ENCODE assay signal across 13 cellular contexts in genomic region chr5:1155191-1156032, GRCh38. TPM values are rescaled to one million over a fixed set of nuclear protein-coding genes. Genes with fewer than 3 reads are reported as not detected.
DNase-seq lines count a peak whose midpoint lies in the region; ATAC-seq and TF ChIP-seq lines count a peak whose summit lies in the region.
"Had no signal": no experiment of that assay in that cellular context is flagged by ENCODE, and none has a peak within 500 bp of the region (broad histone marks: within the 10 kb centered on the region; RNA-seq: fewer than 3 reads in every experiment).

No MANE protein-coding gene starts in this region.

- H3K4me3 ChIP-seq in SK-N-SH (ENCODE audit: low read depth in 2 of 2, low read length in 1 of 2) = no peak overlapping the region
- peak overlapping the region in 3 of 4 donors; percentile 32 to 47 (median 41) for H3K4me3 ChIP-seq in Peyer's patch
- peak overlapping the region; percentile 3; the same call in 1 of the 2 replicates for H3K4me3 ChIP-seq in iPS-18c (ENCODE audit: insufficient read depth, low read depth, low read length)
- no peak overlapping the region for H3K4me3 ChIP-seq in OCI-LY7 (ENCODE audit: low read depth, low read length, poor library complexity, severe bottlenecking)
- H3K4me3 ChIP-seq: MG63 had no signal

- H3K27ac ChIP-seq in SK-N-SH (ENCODE audit: low read depth in 2 of 2, low read length in 1 of 2) = no peak overlapping the region
- no peak overlapping the region for H3K27ac ChIP-seq in Peyer's patch
- H3K27ac ChIP-seq in OCI-LY7 (ENCODE audit: low read depth, low read length, poor library complexity, severe bottlenecking) = no peak overlapping the region

- peaks cover 9% of the 10 kb centered on the region in 2 donors for H3K36me3 Mint-ChIP-seq in stimulated activated naive B cell treated with anti-CD40 and anti-IgM and Interleukin-4, amounts not matched to agents 10 μg/mL and 1 μg/mL and 100 μg/mL, for 72 hours

- no peak overlapping the region for H3K27ac Mint-ChIP-seq in stimulated activated naive B cell treated with anti-CD40 and anti-IgM and Interleukin-4, amounts not matched to agents 10 μg/mL and 1 μg/mL and 100 μg/mL, for 72 hours
- H3K27ac Mint-ChIP-seq: activated T-helper 17 cell treated with anti-CD3 and anti-CD28 coated beads, Interleukin-2, amount 50 U/mL, for 72 hours had no signal

- TF ChIP-seq EP300 in SK-N-SH (IDR thresholded peaks at IDR 0.05; ENCODE audit: borderline replicate concordance in 1 of 2, low read depth in 1 of 2, low read length in 1 of 2) = no peak

- 0 out of 2 replicates have a peak, but pooled peaks cover 5% of the 10 kb centered on the region for H4K20me1 ChIP-seq in SK-N-SH (ENCODE audit: insufficient read depth)
- H4K20me1 ChIP-seq in OCI-LY7 (ENCODE audit: insufficient read depth, low read length) = no peaks in the 10 kb centered on the region

- H3K27me3 Mint-ChIP-seq in stimulated activated naive B cell treated with anti-CD40 and anti-IgM and Interleukin-4, amounts not matched to agents 10 μg/mL and 1 μg/mL and 100 μg/mL, for 72 hours = peaks cover 39 to 62% of the 10 kb centered on the region in 2 donors

- TF ChIP-seq CTCF in SK-N-SH (IDR thresholded peaks at IDR 0.05) = no peak
- TF ChIP-seq CTCF in Peyer's patch (IDR thresholded peaks at IDR 0.05) = no peak
- no peak for TF ChIP-seq CTCF in OCI-LY7 (conservative IDR thresholded peaks at IDR 0.05; ENCODE audit: low read length)

- H3K4me1 ChIP-seq in SK-N-SH (ENCODE audit: control insufficient read depth in 1 of 2, insufficient read depth in 2 of 2, low read depth in 1 of 2, low read length in 1 of 2) (no peaks in the 10 kb centered on the region; a peak in 1 of 4 replicates), Peyer's patch (peaks cover 0 to 20% (median 5%) of the 10 kb centered on the region in 4 donors), OCI-LY7 (ENCODE audit: insufficient read depth, low read length, poor library complexity, severe bottlenecking) (peaks cover 6% of the 10 kb centered on the region)

- intact Hi-C loops in posterior cingulate gyrus (cut with DNase I) = no loop called here
- intact Hi-C loops in OCI-LY7 (cut with micrococcal nuclease; ENCODE audit: unreplicated experiment) = no loop called here

- H3F3A ChIP-seq in SK-N-SH (replicated peaks; ENCODE audit: insufficient read depth) = no peaks in the 10 kb centered on the region

- ATAC-seq in SK-N-SH treated with all-trans-retinoic acid at 6 μM for 48 hours = no peak
- ATAC-seq in stimulated activated naive B cell treated with anti-CD40 and anti-IgM and Interleukin-4, amounts not matched to agents 10 μg/mL and 1 μg/mL and 100 μg/mL, for 72 hours (replicated peaks) = no peak
- ATAC-seq in HG02610 (IDR thresholded peaks at IDR 0.05; ENCODE audit: unreplicated experiment) = no peak
- ATAC-seq: activated T-helper 17 cell treated with anti-CD3 and anti-CD28 coated beads, Interleukin-2, amount 50 U/mL, for 72 hours had no signal

- no peak overlapping the region for H3K4me2 ChIP-seq in SK-N-SH
- no peak overlapping the region for H3K4me2 ChIP-seq in OCI-LY7 (ENCODE audit: low read length)

- 4% methylated on average over 14 of the region's 98 CpGs for WGBS in SK-N-SH (ENCODE audit: low lambda C conversion rate)

- peaks cover 12% of the 10 kb centered on the region for H3K27me3 ChIP-seq in SK-N-SH (ENCODE audit: insufficient read depth)
- peaks cover 0 to 19% of the 10 kb centered on the region in 2 donors for H3K27me3 ChIP-seq in Peyer's patch

- H3K4me1 Mint-ChIP-seq in stimulated activated naive B cell treated with anti-CD40 and anti-IgM and Interleukin-4, amounts not matched to agents 10 μg/mL and 1 μg/mL and 100 μg/mL, for 72 hours = peaks cover 36 to 44% of the 10 kb centered on the region in 2 donors

- no peak for TF ChIP-seq RAD21 in SK-N-SH (IDR thresholded peaks at IDR 0.05; ENCODE audit: low read length)

- peaks cover 7 to 11% of the 10 kb centered on the region in 2 donors for H3K9me3 Mint-ChIP-seq in stimulated activated naive B cell treated with anti-CD40 and anti-IgM and Interleukin-4, amounts not matched to agents 10 μg/mL and 1 μg/mL and 100 μg/mL, for 72 hours

- no TSS peak for BruUV-seq in OCI-LY7 (replicated peaks; lab: Mats Ljungman, UMichigan)

- CTCF ChIA-PET in SK-N-SH (lab: Yijun Ruan, JAX) (interaction anchor here (1.2 kb wide), 1 partner anchor 15 kb away, joined by 5 read pairs; no protein-coding TSS in a partner anchor), OCI-LY7 (lab: Charles Lee; ENCODE audit: unreplicated experiment) (no interaction called here)

- H3K9me2 ChIP-seq in SK-N-SH (no peaks in the 10 kb centered on the region), OCI-LY7 (ENCODE audit: insufficient read depth, low read length) (no peaks in the 10 kb centered on the region)

- peak overlapping the region; percentile 40 to 45 for H3K4me3 Mint-ChIP-seq in stimulated activated naive B cell treated with anti-CD40 and anti-IgM and Interleukin-4, amounts not matched to agents 10 μg/mL and 1 μg/mL and 100 μg/mL, for 72 hours
- H3K4me3 Mint-ChIP-seq: activated T-helper 17 cell treated with anti-CD3 and anti-CD28 coated beads, Interleukin-2, amount 50 U/mL, for 72 hours had no signal

- H3K9ac ChIP-seq in SK-N-SH = no peak overlapping the region

- H2AFZ ChIP-seq in SK-N-SH (ENCODE audit: low read depth) (no peak overlapping the region), OCI-LY7 (ENCODE audit: low read length) (no peak overlapping the region)

- H3K79me2 ChIP-seq in SK-N-SH (ENCODE audit: insufficient read depth) (no peaks in the 10 kb centered on the region), OCI-LY7 (ENCODE audit: insufficient read depth, low read depth, low read length) (no peaks in the 10 kb centered on the region)

- TF ChIP-seq POLR2A in Peyer's patch (IDR thresholded peaks at IDR 0.05) = no peak

- DNase-seq in SK-N-SH (peak; percentile 68), Peyer's patch (no peak), posterior cingulate gyrus (no peak), OCI-LY7 (ENCODE audit: low spot score) (no peak)
- DNase-seq in stimulated activated naive B cell treated with anti-CD40 and anti-IgM and Interleukin-4, amounts not matched to agents 10 μg/mL and 1 μg/mL and 100 μg/mL, for 72 hours = no peak
- DNase-seq: activated CD4-positive, alpha-beta T cell treated with anti-CD3 and anti-CD28 coated beads for 1 hour; GDM1; MG63; NCI-H69 had no signal

- H3K9me3 ChIP-seq in SK-N-SH = no peaks in the 10 kb centered on the region
- peaks cover 0 to 4% (median 2%) of the 10 kb centered on the region in 4 donors for H3K9me3 ChIP-seq in Peyer's patch
- H3K9me3 ChIP-seq in iPS-18c (ENCODE audit: control insufficient read depth, insufficient read depth, low read length) = peaks cover 3% of the 10 kb centered on the region
- H3K9me3 ChIP-seq in OCI-LY7 (ENCODE audit: low read length) = no peaks in the 10 kb centered on the region

- H3K36me3 ChIP-seq in SK-N-SH (replicated peaks in 1 of 2; ENCODE audit: control insufficient read depth in 1 of 2, insufficient read depth in 2 of 2, low read length in 1 of 2) (no peaks in the 10 kb centered on the region), Peyer's patch (no peaks in the 10 kb centered on the region), OCI-LY7 (ENCODE audit: insufficient read depth, low read length) (no peaks in the 10 kb centered on the region)
- H3K36me3 ChIP-seq: MG63 had no signal

- POLR2A ChIA-PET in SK-N-SH (lab: Yijun Ruan, JAX) = no interaction called here
- POLR2A ChIA-PET in OCI-LY7 (lab: Charles Lee) = no interaction called here

TF ChIP-seq in SK-N-SH, 30 proteins besides CTCF, POLR2A, EP300 and RAD21 (continues in another document):
- no peak for TF ChIP-seq SIN3A (IDR thresholded peaks at IDR 0.05; ENCODE audit: borderline replicate concordance, low read depth, low read length)
- TF ChIP-seq RXRA (IDR thresholded peaks at IDR 0.05; ENCODE audit: borderline replicate concordance, low read depth) = no peak
- TF ChIP-seq, protein P1, sequence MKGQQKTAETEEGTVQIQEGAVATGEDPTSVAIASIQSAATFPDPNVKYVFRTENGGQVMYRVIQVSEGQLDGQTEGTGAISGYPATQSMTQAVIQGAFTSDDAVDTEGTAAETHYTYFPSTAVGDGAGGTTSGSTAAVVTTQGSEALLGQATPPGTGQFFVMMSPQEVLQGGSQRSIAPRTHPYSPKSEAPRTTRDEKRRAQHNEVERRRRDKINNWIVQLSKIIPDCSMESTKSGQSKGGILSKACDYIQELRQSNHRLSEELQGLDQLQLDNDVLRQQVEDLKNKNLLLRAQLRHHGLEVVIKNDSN (IDR thresholded peaks at IDR 0.05; ENCODE audit: borderline replicate concordance, low read depth) = no peak
- no peak for TF ChIP-seq EZH2phosphoT487 (IDR thresholded peaks at IDR 0.05; ENCODE audit: borderline replicate concordance, low read depth)
- TF ChIP-seq GATA2 (CRISPR knock-in tag; IDR thresholded peaks at IDR 0.05) = no peak

TF ChIP-seq in SK-N-SH treated with all-trans-retinoic acid at 6 μM for 48 hours, 23 proteins besides CTCF, POLR2A, EP300 and RAD21 (continues in another document):
- TF ChIP-seq CSDC2 (CRISPR knock-in tag; IDR thresholded peaks at IDR 0.05) = no peak
- no peak for TF ChIP-seq ARNTL (CRISPR knock-in tag; IDR thresholded peaks at IDR 0.05; ENCODE audit: borderline replicate concordance, low read depth)
- TF ChIP-seq ZFP30 (CRISPR knock-in tag; IDR thresholded peaks at IDR 0.05) = no peak
- TF ChIP-seq SNAI2 (CRISPR knock-in tag; IDR thresholded peaks at IDR 0.05) = no peak
- TF ChIP-seq RARB (CRISPR knock-in tag; IDR thresholded peaks at IDR 0.05) = no peak
- no peak for TF ChIP-seq ISL1 (CRISPR knock-in tag; IDR thresholded peaks at IDR 0.05)
- no peak for TF ChIP-seq TOX (CRISPR knock-in tag; IDR thresholded peaks at IDR 0.05; ENCODE audit: borderline replicate concordance)

RNA-seq across cellular contexts. Expression of gene SLC12A7, which starts 43.5 kb away (rescaled TPM):
- polyA plus RNA-seq in SK-N-SH (2012; rRNA removed) = 2.3 and 2.6 TPM in 2 replicates
- polyA plus RNA-seq in SK-N-SH (2012; cell fraction: cytosol; rRNA removed) = 0.97 and 1.5 TPM in 2 replicates
- 7.4 and 9.0 TPM in 2 replicates for polyA plus RNA-seq in SK-N-SH (2012; cell fraction: nucleus; rRNA removed)
- 100 to 1,000 TPM in 3 of 4 donors, 10 to 100 TPM in 1; 87.2 to 182 (median 116) TPM for total RNA-seq in Peyer's patch
- total RNA-seq in OCI-LY7 (2014; rRNA removed; shearing (Covaris generic)) = not detected in 2 replicates
- total RNA-seq in OCI-LY7 (2022) = 0.06 TPM in 1 of 2 replicates, not detected in the other

RNA-seq across cellular contexts. Expression of gene SLC6A19, which starts 46.0 kb away (rescaled TPM):
- polyA plus RNA-seq in SK-N-SH (2012; rRNA removed) = not detected in 2 replicates
- not detected in 2 replicates for polyA plus RNA-seq in SK-N-SH (2012; cell fraction: cytosol; rRNA removed)
- polyA plus RNA-seq in SK-N-SH (2012; cell fraction: nucleus; rRNA removed) = 0.02 TPM in 1 of 2 replicates, not detected in the other
- total RNA-seq in Peyer's patch (100 to 1,000 TPM in 3 of 4 donors, 1 to 10 TPM in 1; 9.9 to 934 (median 516) TPM), OCI-LY7 (2022) (not detected in 2 replicates)
- not detected in 2 replicates for total RNA-seq in OCI-LY7 (2014; rRNA removed; shearing (Covaris generic))
- total RNA-seq: activated T-helper 17 cell treated with anti-CD3 and anti-CD28 coated beads, Interleukin-2, amount 50 U/mL, for 72 hours had no signal

Comparison
In these comparisons a context has a peak if more than half of its experiments do, and no peak if none do; other contexts are left out.
1. H3K4me3 ChIP-seq: peak in Peyer's patch (3 of 4) and iPS-18c (single experiment); none in SK-N-SH (0 of 2) and OCI-LY7 (single experiment).
2. RNA of gene SLC12A7, which starts 43.5 kb away (total RNA-seq): 87.2 to 182 TPM in Peyer's patch; 0.06 TPM in OCI-LY7; every median in the first group is over 10 times any median in the second.
3. RNA of gene SLC6A19, which starts 46.0 kb away (total RNA-seq): 9.9 to 934 TPM in Peyer's patch; not detected in OCI-LY7; every median in the first group is over 10 times any median in the second.